In the genomic region with DNA sequence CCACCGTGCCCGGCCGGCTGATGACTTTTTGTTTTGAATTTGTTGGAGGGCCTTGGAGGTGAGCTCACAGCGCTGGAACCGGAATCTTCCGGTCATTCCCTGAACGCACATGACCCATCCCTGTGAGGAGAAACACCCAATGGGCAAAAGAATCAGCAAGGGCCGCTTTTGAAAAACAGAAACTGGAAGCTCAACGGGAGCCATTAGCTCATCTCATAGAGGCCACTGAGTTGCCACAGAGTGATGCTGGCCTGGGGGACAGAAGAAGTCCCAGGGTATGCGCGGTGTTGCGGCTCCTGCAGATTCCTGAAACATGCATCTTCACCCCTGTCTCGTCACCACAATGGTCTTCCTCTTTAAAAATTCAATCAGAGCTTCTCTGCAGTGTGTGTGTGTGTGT, we compare ENCODE assay signal across 32 cellular contexts.
"Had no signal": no experiment of that assay in that cellular context is flagged by ENCODE, and none has a peak within 500 bp of the region (broad histone marks: within the 10 kb centered on the region; RNA-seq: fewer than 3 reads in every experiment).

No MANE protein-coding gene starts in this region.

- H3K27ac Mint-ChIP-seq: activated naive CD4-positive, alpha-beta T cell treated with anti-CD3 and anti-CD28 coated beads, Interleukin-2, amount 10 ng/mL, durations not matched to agents 7 days and 5 days; activated naive CD8-positive, alpha-beta T cell treated with anti-CD3 and anti-CD28 coated beads, Interleukin-2, amount 10 ng/mL, durations not matched to agents 7 days and 5 days; activated T-helper 1 cell treated with anti-CD3 and anti-CD28 coated beads, Interleukin-12 subunit alpha, Interleukin-12 subunit beta, Interleukin-2, Interleukin-4 antibody, amounts not matched to agents 30 ng/mL and 10 ng/mL and 1 ng/mL, durations not matched to agents 14 hours and 24 hours and 36 hours; immature natural killer cell; memory B cell; natural killer cell treated with Interleukin-12 subunit alpha and Interleukin-12 subunit beta and Interleukin-15 and Interleukin-18, amount 100 ng/mL, for 72 hours; progenitor cell of endocrine pancreas; stimulated activated memory B cell treated with anti-CD40 and anti-IgM and Interleukin-4, amounts not matched to agents 10 μg/mL and 1 μg/mL and 100 μg/mL, for 72 hours; stimulated activated naive CD8-positive, alpha-beta T cell treated with anti-CD3 and anti-CD28 coated beads, Interleukin-15, amount 100 ng/mL, for 72 hours; T-helper 1 cell treated with Interleukin-12 subunit alpha and Interleukin-12 subunit beta and Interleukin-4 antibody, amounts not matched to agents 30 μg/mL and 1 μg/mL, for 36 hours had no signal

- H3K4me3 ChIP-seq: heart left ventricle, ovary, sigmoid colon, smooth muscle cell, upper lobe of left lung had no signal

- H3K9me3 ChIP-seq: heart left ventricle, neutrophil, ovary, sigmoid colon, upper lobe of left lung had no signal

- H3K36me3 ChIP-seq: brain microvascular endothelial cell, heart left ventricle, neutrophil, ovary, sigmoid colon, upper lobe of left lung, WERI-Rb-1 had no signal

- H3K4me1 ChIP-seq: foreskin keratinocyte, heart left ventricle, sigmoid colon, upper lobe of left lung had no signal

- H3K9me3 Mint-ChIP-seq: activated naive CD4-positive, alpha-beta T cell treated with anti-CD3 and anti-CD28 coated beads, Interleukin-2, amount 10 ng/mL, durations not matched to agents 7 days and 5 days; activated naive CD8-positive, alpha-beta T cell treated with anti-CD3 and anti-CD28 coated beads, Interleukin-2, amount 10 ng/mL, durations not matched to agents 7 days and 5 days; activated T-helper 1 cell treated with anti-CD3 and anti-CD28 coated beads, Interleukin-12 subunit alpha, Interleukin-12 subunit beta, Interleukin-2, Interleukin-4 antibody, amounts not matched to agents 30 ng/mL and 10 ng/mL and 1 ng/mL, durations not matched to agents 14 hours and 24 hours and 36 hours; immature natural killer cell; memory B cell; natural killer cell treated with Interleukin-12 subunit alpha and Interleukin-12 subunit beta and Interleukin-15 and Interleukin-18, amount 100 ng/mL, for 72 hours; stimulated activated memory B cell treated with anti-CD40 and anti-IgM and Interleukin-4, amounts not matched to agents 10 μg/mL and 1 μg/mL and 100 μg/mL, for 72 hours; stimulated activated naive CD8-positive, alpha-beta T cell treated with anti-CD3 and anti-CD28 coated beads, Interleukin-15, amount 100 ng/mL, for 72 hours; T-helper 1 cell treated with Interleukin-12 subunit alpha and Interleukin-12 subunit beta and Interleukin-4 antibody, amounts not matched to agents 30 μg/mL and 1 μg/mL, for 36 hours had no signal

- H3K36me3 Mint-ChIP-seq: activated naive CD4-positive, alpha-beta T cell treated with anti-CD3 and anti-CD28 coated beads, Interleukin-2, amount 10 ng/mL, durations not matched to agents 7 days and 5 days; activated naive CD8-positive, alpha-beta T cell treated with anti-CD3 and anti-CD28 coated beads, Interleukin-2, amount 10 ng/mL, durations not matched to agents 7 days and 5 days; immature natural killer cell; memory B cell; natural killer cell treated with Interleukin-12 subunit alpha and Interleukin-12 subunit beta and Interleukin-15 and Interleukin-18, amount 100 ng/mL, for 72 hours; stimulated activated memory B cell treated with anti-CD40 and anti-IgM and Interleukin-4, amounts not matched to agents 10 μg/mL and 1 μg/mL and 100 μg/mL, for 72 hours had no signal

- H3K4me1 Mint-ChIP-seq: activated naive CD4-positive, alpha-beta T cell treated with anti-CD3 and anti-CD28 coated beads, Interleukin-2, amount 10 ng/mL, durations not matched to agents 7 days and 5 days; activated naive CD8-positive, alpha-beta T cell treated with anti-CD3 and anti-CD28 coated beads, Interleukin-2, amount 10 ng/mL, durations not matched to agents 7 days and 5 days; immature natural killer cell; memory B cell; stimulated activated memory B cell treated with anti-CD40 and anti-IgM and Interleukin-4, amounts not matched to agents 10 μg/mL and 1 μg/mL and 100 μg/mL, for 72 hours had no signal

- H3K4me3 Mint-ChIP-seq: activated naive CD4-positive, alpha-beta T cell treated with anti-CD3 and anti-CD28 coated beads, Interleukin-2, amount 10 ng/mL, durations not matched to agents 7 days and 5 days; activated naive CD8-positive, alpha-beta T cell treated with anti-CD3 and anti-CD28 coated beads, Interleukin-2, amount 10 ng/mL, durations not matched to agents 7 days and 5 days; activated T-helper 1 cell treated with anti-CD3 and anti-CD28 coated beads, Interleukin-12 subunit alpha, Interleukin-12 subunit beta, Interleukin-2, Interleukin-4 antibody, amounts not matched to agents 30 ng/mL and 10 ng/mL and 1 ng/mL, durations not matched to agents 14 hours and 24 hours and 36 hours; immature natural killer cell; memory B cell; natural killer cell treated with Interleukin-12 subunit alpha and Interleukin-12 subunit beta and Interleukin-15 and Interleukin-18, amount 100 ng/mL, for 72 hours; stimulated activated memory B cell treated with anti-CD40 and anti-IgM and Interleukin-4, amounts not matched to agents 10 μg/mL and 1 μg/mL and 100 μg/mL, for 72 hours; stimulated activated naive CD8-positive, alpha-beta T cell treated with anti-CD3 and anti-CD28 coated beads, Interleukin-15, amount 100 ng/mL, for 72 hours; T-helper 1 cell treated with Interleukin-12 subunit alpha and Interleukin-12 subunit beta and Interleukin-4 antibody, amounts not matched to agents 30 μg/mL and 1 μg/mL, for 36 hours had no signal

- H3K27me3 ChIP-seq: brain microvascular endothelial cell, foreskin keratinocyte, heart left ventricle, ovary, sigmoid colon, upper lobe of left lung had no signal

- H3K27ac ChIP-seq: brain microvascular endothelial cell, foreskin keratinocyte, heart left ventricle, neutrophil, ovary, sigmoid colon, upper lobe of left lung, WERI-Rb-1 had no signal

- DNase-seq: activated CD4-positive, alpha-beta T cell treated with anti-CD3 and anti-CD28 coated beads for 48 hours; activated CD4-positive, alpha-beta T cell treated with anti-CD3 and anti-CD28 coated beads, Interleukin-2, amount 50 U/mL, for 48 hours; activated CD8-positive, alpha-beta memory T cell treated with anti-CD3 and anti-CD28 coated beads for 24 hours; activated effector memory CD4-positive, alpha-beta T cell treated with anti-CD3 and anti-CD28 coated beads, Interleukin-2, amount 50 U/mL, for 16 hours; activated naive CD4-positive, alpha-beta T cell treated with anti-CD3 and anti-CD28 coated beads, Interleukin-2, amount 10 ng/mL, durations not matched to agents 7 days and 5 days; activated naive CD8-positive, alpha-beta T cell treated with anti-CD3 and anti-CD28 coated beads, Interleukin-2, amount 10 ng/mL, durations not matched to agents 7 days and 5 days; activated T-cell treated with anti-CD3 and anti-CD28 coated beads, Interleukin-2, amount 50 U/mL, for 1 hour; foreskin keratinocyte; hypothalamus; immature natural killer cell; midbrain; ovary; sigmoid colon; stimulated activated CD4-positive, alpha-beta T cell treated with anti-CD3 and anti-CD28 coated beads, Interleukin-1b, Interleukin-23, amount 100 ng/mL, for 48 hours; stimulated activated CD4-positive, alpha-beta T cell treated with anti-CD3 and anti-CD28 coated beads, Interleukin-4, amount 100 ng/mL, for 4 hours; stimulated activated CD8-positive, alpha-beta memory T cell treated with anti-CD3 and anti-CD28 coated beads, Interleukin-4, amount 100 ng/mL, for 48 hours; stimulated activated naive CD8-positive, alpha-beta T cell treated with anti-CD3 and anti-CD28 coated beads, Interleukin-15, amount 100 ng/mL, for 72 hours; T-helper 9 cell; upper lobe of left lung; WERI-Rb-1 had no signal

- ATAC-seq: activated CD4-positive, CD25-positive, alpha-beta regulatory T cell treated with anti-CD3 and anti-CD28 coated beads, Interleukin-2, amount 50 U/mL, for 24 hours; esophagus mucosa; foreskin keratinocyte; natural killer cell treated with Interleukin-12 subunit alpha and Interleukin-12 subunit beta and Interleukin-15 and Interleukin-18, amount 100 ng/mL, for 72 hours; stimulated activated memory B cell treated with anti-CD40 and anti-IgM and Interleukin-4, amounts not matched to agents 10 μg/mL and 1 μg/mL and 100 μg/mL, for 72 hours; stimulated activated naive CD8-positive, alpha-beta T cell treated with anti-CD3 and anti-CD28 coated beads, Interleukin-15, amount 100 ng/mL, for 72 hours had no signal
